Comparison of ENCODE assay signal across 34 cellular contexts in genomic region chr5:27482663-27483062, GRCh38.
"Had no signal": no experiment of that assay in that cellular context is flagged by ENCODE, and none has a peak within 500 bp of the region (broad histone marks: within the 10 kb centered on the region; RNA-seq: fewer than 3 reads in every experiment).

No MANE protein-coding gene starts in this region.

- H3K9ac ChIP-seq: KMS-11 had no signal

- DNase-seq: Kasumi-1, MG63, MM.1S, MV-4-11, NCI-H1048, NCI-H1092, NCI-H1092 treated with DMSO at 0.1 percent for 48 hours, NCI-H1105, NCI-H1105 treated with DMSO at 0.1 percent for 48 hours, NCI-H1417, NCI-H1417 treated with DMSO at 0.1 percent for 48 hours, NCI-H1436, NCI-H1436 treated with DMSO at 0.1 percent for 48 hours, NCI-H146, NCI-H1694, NCI-H1694 treated with DMSO at 0.1 percent for 48 hours, NCI-H187, NCI-H187 treated with DMSO at 0.1 percent for 48 hours, NCI-H1930, NCI-H2029, NCI-H2029 treated with DMSO at 0.1 percent for 48 hours, NCI-H2081, NCI-H2081 treated with DMSO at 0.1 percent for 48 hours, NCI-H2107, NCI-H2171, NCI-H2171 treated with DMSO at 0.1 percent for 48 hours, NCI-H2227 treated with DMSO at 0.1 percent for 48 hours, NCI-H226, NCI-H345, NCI-H446, NCI-H446 treated with DMSO at 0.1 percent for 48 hours, NCI-H510A, NCI-H510A treated with DMSO at 0.1 percent for 48 hours had no signal

- H3K4me2 ChIP-seq: KMS-11 had no signal

- H3K4me3 ChIP-seq: MG63 had no signal

- H3K27me3 ChIP-seq: MG63 had no signal

- H3K27ac ChIP-seq: KMS-11 had no signal

- H3K36me3 ChIP-seq: MG63 had no signal
